ENCODE assay signal across 1 cellular context in the genomic region with DNA sequence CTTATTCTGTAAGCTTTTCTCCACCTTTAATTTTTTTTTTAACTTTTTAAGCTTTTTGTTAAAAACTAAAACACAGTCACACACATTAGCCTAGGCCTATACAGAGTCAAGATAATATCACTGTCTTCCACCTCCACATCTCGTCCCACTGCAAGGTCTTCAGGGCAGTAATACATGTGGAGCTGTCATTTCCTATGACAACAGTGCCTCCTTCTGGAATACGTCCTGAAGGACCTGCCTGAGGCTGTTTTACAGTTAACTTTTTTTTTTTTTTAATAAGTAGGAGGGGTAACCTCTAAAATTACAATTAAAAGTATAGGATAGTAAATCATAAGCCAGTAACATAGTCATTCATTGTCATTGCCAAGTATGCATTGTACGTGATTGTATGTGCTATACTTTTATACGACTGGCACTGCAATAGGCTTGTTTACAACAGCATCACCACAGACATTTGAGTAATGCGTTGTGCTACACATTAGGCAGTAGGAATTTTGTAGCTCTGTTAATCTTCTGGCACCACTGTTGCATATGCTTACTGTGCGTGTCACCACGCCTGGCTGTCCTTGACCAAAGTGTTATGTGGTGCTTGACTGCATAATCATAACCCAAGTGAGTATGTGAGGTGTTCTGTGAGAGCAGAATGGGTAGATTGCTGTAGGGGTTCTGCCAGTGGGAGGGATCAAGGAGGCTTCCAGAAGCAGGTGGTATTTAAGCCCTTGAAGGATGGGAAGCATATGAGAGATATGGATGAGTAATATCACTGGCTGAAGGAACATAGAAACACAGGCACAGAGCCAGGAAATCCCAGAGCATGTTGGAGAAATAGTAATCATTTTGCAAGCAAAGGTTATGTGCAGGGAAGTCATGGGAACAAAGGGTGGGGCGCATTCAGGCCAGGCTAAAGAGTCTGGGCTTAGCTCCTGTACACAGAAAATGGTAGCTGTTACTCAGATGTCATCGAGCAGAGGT.
TF ChIP-seq lines count a peak whose summit lies in the region.

No MANE protein-coding gene starts in this region.

TF ChIP-seq in HepG2, 621 proteins besides CTCF, POLR2A, EP300 and RAD21 (continued from another document):
- TF ChIP-seq ZNF691 (CRISPR knock-in tag; IDR thresholded peaks at IDR 0.05; ENCODE audit: borderline replicate concordance, low read depth) (no peak), SMC3 (IDR thresholded peaks at IDR 0.05; ENCODE audit: low read length) (peak; percentile 39; the same call in 1 of the 2 replicates), ZNF33B (CRISPR knock-in tag; IDR thresholded peaks at IDR 0.05) (no peak), ZNF33A (CRISPR knock-in tag; IDR thresholded peaks at IDR 0.05; ENCODE audit: borderline replicate concordance) (no peak), BCL3 (CRISPR knock-in tag; IDR thresholded peaks at IDR 0.05) (0 out of 2 replicates have a peak, but pooled peaks have one; percentile 25), ZNF629 (CRISPR knock-in tag; conservative IDR thresholded peaks at IDR 0.05) (no peak), ATF7 (IDR thresholded peaks at IDR 0.05) (no peak), ATF7 (CRISPR knock-in tag; IDR thresholded peaks at IDR 0.05) (no peak), GPBP1L1 (CRISPR knock-in tag; IDR thresholded peaks at IDR 0.05) (no peak), AHR (CRISPR knock-in tag; IDR thresholded peaks at IDR 0.05) (no peak), PCBP1 (IDR thresholded peaks at IDR 0.05; ENCODE audit: borderline replicate concordance, low read depth, low read length) (no peak)
